Comparison of ENCODE assay signal across 3 cellular contexts in genomic region chr1:63205776-63206175, GRCh38.
"Had no signal": no experiment of that assay in that cellular context is flagged by ENCODE, and none has a peak within 500 bp of the region (broad histone marks: within the 10 kb centered on the region; RNA-seq: fewer than 3 reads in every experiment).

No MANE protein-coding gene starts in this region.

- DNase-seq: GDM1, GF-D8 had no signal

- H3K4me3 ChIP-seq: GM12878 had no signal
